In genomic region chr15:80160570-80161156, GRCh38 we compare ENCODE assay signal across 1 cellular context.
TF ChIP-seq lines count a peak whose summit lies in the region.

No MANE protein-coding gene starts in this region.

TF ChIP-seq in K562, 482 proteins besides CTCF, POLR2A, EP300 and RAD21 (continued from another document and continues in another):
- TF ChIP-seq ZNF395 (CRISPR knock-in tag; IDR thresholded peaks at IDR 0.05) (peak; percentile 95), E2F3 (CRISPR knock-in tag; IDR thresholded peaks at IDR 0.05) (peak; percentile 69; the same call in 1 of the 2 replicates), NCOA4 (IDR thresholded peaks at IDR 0.05; ENCODE audit: partially characterized antibody) (no peak), PPARD (CRISPR knock-in tag; IDR thresholded peaks at IDR 0.05) (no peak), HOXB6 (CRISPR knock-in tag; IDR thresholded peaks at IDR 0.05; ENCODE audit: borderline replicate concordance) (no peak), ZNF280A (IDR thresholded peaks at IDR 0.05; ENCODE audit: low read depth, partially characterized antibody) (no peak), PHF8 (IDR thresholded peaks at IDR 0.05; ENCODE audit: borderline replicate concordance, low read length) (peak; percentile 29; the same call in 1 of the 2 replicates), ZNF449 (CRISPR knock-in tag; IDR thresholded peaks at IDR 0.05) (peak; percentile 74), BACH1 (tag; IDR thresholded peaks at IDR 0.05) (peak; percentile 98), RNF2 (IDR thresholded peaks at IDR 0.05) (peak; percentile 85), ZFP1 (CRISPR knock-in tag; IDR thresholded peaks at IDR 0.05) (no peak), ZNF785 (CRISPR knock-in tag; IDR thresholded peaks at IDR 0.05) (no peak), SREBF2 (CRISPR knock-in tag; IDR thresholded peaks at IDR 0.05) (no peak), YY1 (IDR thresholded peaks at IDR 0.05; ENCODE audit: borderline replicate concordance in 1 of 3, control insufficient read depth in 1 of 3, extremely low read depth in 1 of 3, insufficient read depth in 3 of 3, insufficient read length in 1 of 3, insufficient replicate concordance in 2 of 3, low read depth in 1 of 3, low read length in 2 of 3) (peak in 1 of 3 experiments; percentile 32), PCBP1 (IDR thresholded peaks at IDR 0.05; ENCODE audit: low read depth, low read length, poor library complexity, severe bottlenecking) (no peak), WHSC1 (IDR thresholded peaks at IDR 0.05; ENCODE audit: low read length) (no peak), CHD2 (IDR thresholded peaks at IDR 0.05; ENCODE audit: low read depth, low read length) (no peak), MTA1 (IDR thresholded peaks at IDR 0.05; ENCODE audit: borderline replicate concordance) (no peak), ZNF583 (CRISPR knock-in tag; IDR thresholded peaks at IDR 0.05) (peak; percentile 94), SMARCA4 (IDR thresholded peaks at IDR 0.05) (peak; percentile 64), ZNF384 (IDR thresholded peaks at IDR 0.05; ENCODE audit: low read depth, low read length) (no peak), PHB2 (IDR thresholded peaks at IDR 0.05; ENCODE audit: low read depth) (no peak), ZNF124 (CRISPR knock-in tag; IDR thresholded peaks at IDR 0.05) (no peak), MBD2 (IDR thresholded peaks at IDR 0.05; ENCODE audit: borderline replicate concordance, low read depth) (no peak), UBTF (IDR thresholded peaks at IDR 0.05; ENCODE audit: borderline replicate concordance in 1 of 2, low read depth in 2 of 2, low read length in 2 of 2) (no peak), ZMIZ1 (IDR thresholded peaks at IDR 0.05; ENCODE audit: low read depth in 2 of 2, low read length in 2 of 2) (no peak), SUPT5H (IDR thresholded peaks at IDR 0.05) (no peak; the same call in 1 of the 2 replicates), SNRNP70 (optimal IDR thresholded peaks at IDR 0.05; ENCODE audit: low read depth, low read length) (no peak), POLR3A (IDR thresholded peaks at IDR 0.05; ENCODE audit: borderline replicate concordance, extremely low read depth, insufficient read depth, insufficient read length) (no peak), MAZ (CRISPR knock-in tag; conservative IDR thresholded peaks at IDR 0.05 in 1 of 2, IDR thresholded peaks at IDR 0.05 in 1 of 2) (peak; percentile 33 to 51; a peak in 1 of 4 replicates), KDM4B (IDR thresholded peaks at IDR 0.05; ENCODE audit: borderline replicate concordance in 2 of 2, low read depth in 1 of 2) (no peak), ZC3H8 (IDR thresholded peaks at IDR 0.05) (0 out of 2 replicates have a peak, but pooled peaks have one; percentile 58), ZNF354B (CRISPR knock-in tag; IDR thresholded peaks at IDR 0.05) (0 out of 2 replicates have a peak, but pooled peaks have one; percentile 21), SETDB1 (IDR thresholded peaks at IDR 0.05; ENCODE audit: low read length) (no peak), BCL6 (CRISPR knock-in tag; IDR thresholded peaks at IDR 0.05) (peak; percentile 6; the same call in 1 of the 2 replicates), TGIF2 (CRISPR knock-in tag; IDR thresholded peaks at IDR 0.05) (no peak), ZNF830 (CRISPR knock-in tag; IDR thresholded peaks at IDR 0.05) (no peak), SMAD2 (IDR thresholded peaks at IDR 0.05; ENCODE audit: low read depth, low read length) (no peak), SRSF1 (IDR thresholded peaks at IDR 0.05; ENCODE audit: low read depth, low read length) (no peak), RAD51 (IDR thresholded peaks at IDR 0.05; ENCODE audit: borderline replicate concordance, low read depth) (peak; percentile 73; the same call in 1 of the 2 replicates), SMARCA5 (IDR thresholded peaks at IDR 0.05) (no peak), E2F6 (IDR thresholded peaks at IDR 0.05; ENCODE audit: borderline replicate concordance in 1 of 2, extremely low read depth in 1 of 2, insufficient read depth in 1 of 2, insufficient read length in 1 of 2, low read depth in 1 of 2, low read length in 1 of 2, poor library complexity in 1 of 2, severe bottlenecking in 1 of 2) (peak; percentile 61 to 66), CXXC5 (CRISPR knock-in tag; IDR thresholded peaks at IDR 0.05) (peak; percentile 82), ZNF766 (CRISPR knock-in tag; conservative IDR thresholded peaks at IDR 0.05) (peak; percentile 80), GTF2F1 (IDR thresholded peaks at IDR 0.05; ENCODE audit: low read depth, low read length) (no peak), SMAD1 (IDR thresholded peaks at IDR 0.05; ENCODE audit: low read depth, low read length, partially characterized antibody) (peak; percentile 63), ZNF347 (CRISPR knock-in tag; IDR thresholded peaks at IDR 0.05; ENCODE audit: low read depth) (no peak), CBX3 (IDR thresholded peaks at IDR 0.05; ENCODE audit: borderline replicate concordance in 1 of 2, low read length in 2 of 2) (peak in 1 of 2 experiments; percentile 36; a peak in 1 of 3 replicates), CEBPZ (IDR thresholded peaks at IDR 0.05; ENCODE audit: borderline replicate concordance, low read depth, low read length) (no peak), RBM39 (optimal IDR thresholded peaks at IDR 0.05; ENCODE audit: low read depth, low read length) (no peak), NFE2L1 (tag; IDR thresholded peaks at IDR 0.05; ENCODE audit: borderline replicate concordance, low read depth) (peak; percentile 94), ATF2 (CRISPR knock-in tag; IDR thresholded peaks at IDR 0.05) (no peak), TBP (optimal IDR thresholded peaks at IDR 0.05; ENCODE audit: low read depth, low read length) (peak; percentile 17), ARID1B (IDR thresholded peaks at IDR 0.05) (peak; percentile 72), ZZZ3 (IDR thresholded peaks at IDR 0.05) (no peak), DNMT1 (IDR thresholded peaks at IDR 0.05) (no peak)
